Comparison of ENCODE assay signal across 1 cellular context in the genomic region with DNA sequence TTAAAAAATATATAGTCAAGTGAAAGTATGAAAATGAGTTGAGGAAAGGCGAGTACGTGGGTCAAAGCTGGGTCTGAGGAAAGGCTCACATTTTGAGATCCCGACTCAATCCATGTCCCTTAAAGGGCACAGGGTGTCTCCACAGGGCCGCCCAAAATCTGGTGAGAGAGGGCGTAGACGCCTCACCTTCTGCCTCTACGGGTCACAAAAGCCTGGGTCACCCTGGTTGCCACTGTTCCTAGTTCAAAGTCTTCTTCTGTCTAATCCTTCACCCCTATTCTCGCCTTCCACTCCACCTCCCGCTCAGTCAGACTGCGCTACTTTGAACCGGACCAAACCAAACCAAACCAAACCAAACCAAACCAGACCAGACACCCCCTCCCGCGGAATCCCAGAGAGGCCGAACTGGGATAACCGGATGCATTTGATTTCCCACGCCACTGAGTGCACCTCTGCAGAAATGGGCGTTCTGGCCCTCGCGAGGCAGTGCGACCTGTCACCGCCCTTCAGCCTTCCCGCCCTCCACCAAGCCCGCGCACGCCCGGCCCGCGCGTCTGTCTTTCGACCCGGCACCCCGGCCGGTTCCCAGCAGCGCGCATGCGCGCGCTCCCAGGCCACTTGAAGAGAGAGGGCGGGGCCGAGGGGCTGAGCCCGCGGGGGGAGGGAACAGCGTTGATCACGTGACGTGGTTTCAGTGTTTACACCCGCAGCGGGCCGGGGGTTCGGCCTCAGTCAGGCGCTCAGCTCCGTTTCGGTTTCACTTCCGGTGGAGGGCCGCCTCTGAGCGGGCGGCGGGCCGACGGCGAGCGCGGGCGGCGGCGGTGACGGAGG.
TF ChIP-seq lines count a peak whose summit lies in the region.

TSS of gene FMR1 (plus strand) at position 728 of the 831 bp plus-strand sequence. CDS start 261 bp downstream, outside the sequence.

TF ChIP-seq in HepG2, 621 proteins besides CTCF, POLR2A, EP300 and RAD21 (continued from another document and continues in another):
- TF ChIP-seq ZSCAN5A (CRISPR knock-in tag; IDR thresholded peaks at IDR 0.05; ENCODE audit: borderline replicate concordance) (peak; percentile 30; the same call in 1 of the 2 replicates), RNF2 (conservative IDR thresholded peaks at IDR 0.05; ENCODE audit: low read depth) (peak; percentile 52; the same call in 1 of the 2 replicates), ZNF570 (CRISPR knock-in tag; IDR thresholded peaks at IDR 0.05; ENCODE audit: borderline replicate concordance) (no peak), ZNF232 (CRISPR knock-in tag; IDR thresholded peaks at IDR 0.05; ENCODE audit: borderline replicate concordance) (0 out of 2 replicates have a peak, but pooled peaks have one; percentile 63), GABPB1 (CRISPR knock-in tag; IDR thresholded peaks at IDR 0.05) (peak; percentile 80), GZF1 (CRISPR knock-in tag; IDR thresholded peaks at IDR 0.05) (no peak), MEIS2 (CRISPR knock-in tag; IDR thresholded peaks at IDR 0.05) (peak; percentile 70), RAD51 (IDR thresholded peaks at IDR 0.05; ENCODE audit: borderline replicate concordance) (peak; percentile 95), PATZ1 (CRISPR knock-in tag; IDR thresholded peaks at IDR 0.05) (peak; percentile 59), HNRNPH1 (optimal IDR thresholded peaks at IDR 0.05; ENCODE audit: low read depth, low read length) (no peak), NR0B2 (CRISPR knock-in tag; IDR thresholded peaks at IDR 0.05) (0 out of 2 replicates have a peak, but pooled peaks have one; percentile 21), ZBTB40 (IDR thresholded peaks at IDR 0.05) (no peak), ZBTB40 (CRISPR knock-in tag; IDR thresholded peaks at IDR 0.05) (0 out of 2 replicates have a peak, but pooled peaks have one; percentile 19), ZNF143 (CRISPR knock-in tag; IDR thresholded peaks at IDR 0.05) (no peak), ZSCAN31 (CRISPR knock-in tag; IDR thresholded peaks at IDR 0.05; ENCODE audit: low read depth) (0 out of 2 replicates have a peak, but pooled peaks have one; percentile 34), ZSCAN21 (CRISPR knock-in tag; IDR thresholded peaks at IDR 0.05; ENCODE audit: borderline replicate concordance) (0 out of 2 replicates have a peak, but pooled peaks have one; percentile 25), ZNF607 (CRISPR knock-in tag; IDR thresholded peaks at IDR 0.05; ENCODE audit: borderline replicate concordance) (no peak), ZNF687 (CRISPR knock-in tag; IDR thresholded peaks at IDR 0.05) (peak; percentile 96), MIER3 (CRISPR knock-in tag; IDR thresholded peaks at IDR 0.05; ENCODE audit: borderline replicate concordance) (no peak), ZMYM4 (CRISPR knock-in tag; IDR thresholded peaks at IDR 0.05) (0 out of 2 replicates have a peak, but pooled peaks have one; percentile 46)
- TF ChIP-seq, protein P1, sequence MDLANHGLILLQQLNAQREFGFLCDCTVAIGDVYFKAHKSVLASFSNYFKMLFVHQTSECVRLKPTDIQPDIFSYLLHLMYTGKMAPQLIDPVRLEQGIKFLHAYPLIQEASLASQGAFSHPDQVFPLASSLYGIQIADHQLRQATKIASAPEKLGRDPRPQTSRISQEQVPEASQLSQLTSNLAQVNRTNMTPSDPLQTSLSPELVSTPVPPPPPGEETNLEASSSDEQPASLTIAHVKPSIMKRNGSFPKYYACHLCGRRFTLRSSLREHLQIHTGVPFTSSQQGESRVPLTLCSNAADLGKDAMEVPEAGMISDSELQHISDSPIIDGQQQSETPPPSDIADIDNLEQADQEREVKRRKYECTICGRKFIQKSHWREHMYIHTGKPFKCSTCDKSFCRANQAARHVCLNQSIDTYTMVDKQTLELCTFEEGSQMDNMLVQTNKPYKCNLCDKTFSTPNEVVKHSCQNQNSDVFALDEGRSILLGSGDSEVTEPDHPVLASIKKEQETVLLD (CRISPR knock-in tag; IDR thresholded peaks at IDR 0.05; ENCODE audit: low read depth), result peak; percentile 67
- TF ChIP-seq, protein P2, sequence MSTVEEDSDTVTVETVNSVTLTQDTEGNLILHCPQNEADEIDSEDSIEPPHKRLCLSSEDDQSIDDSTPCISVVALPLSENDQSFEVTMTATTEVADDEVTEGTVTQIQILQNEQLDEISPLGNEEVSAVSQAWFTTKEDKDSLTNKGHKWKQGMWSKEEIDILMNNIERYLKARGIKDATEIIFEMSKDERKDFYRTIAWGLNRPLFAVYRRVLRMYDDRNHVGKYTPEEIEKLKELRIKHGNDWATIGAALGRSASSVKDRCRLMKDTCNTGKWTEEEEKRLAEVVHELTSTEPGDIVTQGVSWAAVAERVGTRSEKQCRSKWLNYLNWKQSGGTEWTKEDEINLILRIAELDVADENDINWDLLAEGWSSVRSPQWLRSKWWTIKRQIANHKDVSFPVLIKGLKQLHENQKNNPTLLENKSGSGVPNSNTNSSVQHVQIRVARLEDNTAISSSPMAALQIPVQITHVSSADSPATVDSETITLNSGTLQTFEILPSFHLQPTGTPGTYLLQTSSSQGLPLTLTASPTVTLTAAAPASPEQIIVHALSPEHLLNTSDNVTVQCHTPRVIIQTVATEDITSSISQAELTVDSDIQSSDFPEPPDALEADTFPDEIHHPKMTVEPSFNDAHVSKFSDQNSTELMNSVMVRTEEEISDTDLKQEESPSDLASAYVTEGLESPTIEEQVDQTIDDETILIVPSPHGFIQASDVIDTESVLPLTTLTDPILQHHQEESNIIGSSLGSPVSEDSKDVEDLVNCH (CRISPR knock-in tag; IDR thresholded peaks at IDR 0.05), result no peak
- TF ChIP-seq, protein P3, sequence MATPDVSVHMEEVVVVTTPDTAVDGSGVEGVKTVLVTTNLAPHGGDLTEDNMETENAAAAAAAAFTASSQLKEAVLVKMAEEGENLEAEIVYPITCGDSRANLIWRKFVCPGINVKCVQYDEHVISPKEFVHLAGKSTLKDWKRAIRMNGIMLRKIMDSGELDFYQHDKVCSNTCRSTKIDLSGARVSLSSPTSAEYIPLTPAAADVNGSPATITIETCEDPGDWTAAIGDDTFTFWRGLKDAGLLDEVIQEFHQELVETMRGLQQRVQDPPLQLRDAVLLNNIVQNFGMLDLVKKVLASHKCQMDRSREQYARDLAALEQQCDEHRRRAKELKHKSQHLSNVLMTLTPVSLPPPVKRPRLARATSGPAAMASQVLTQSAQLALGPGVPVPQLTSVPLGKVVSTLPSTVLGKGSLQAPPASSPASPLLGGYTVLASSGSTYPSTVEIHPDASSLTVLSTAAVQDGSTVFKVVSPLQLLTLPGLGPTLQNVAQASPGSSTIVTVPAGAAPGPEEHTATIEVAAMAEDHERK (CRISPR knock-in tag; IDR thresholded peaks at IDR 0.05; ENCODE audit: low read depth), result no peak
